Comparison of ENCODE assay signal across 24 cellular contexts in the genomic region with DNA sequence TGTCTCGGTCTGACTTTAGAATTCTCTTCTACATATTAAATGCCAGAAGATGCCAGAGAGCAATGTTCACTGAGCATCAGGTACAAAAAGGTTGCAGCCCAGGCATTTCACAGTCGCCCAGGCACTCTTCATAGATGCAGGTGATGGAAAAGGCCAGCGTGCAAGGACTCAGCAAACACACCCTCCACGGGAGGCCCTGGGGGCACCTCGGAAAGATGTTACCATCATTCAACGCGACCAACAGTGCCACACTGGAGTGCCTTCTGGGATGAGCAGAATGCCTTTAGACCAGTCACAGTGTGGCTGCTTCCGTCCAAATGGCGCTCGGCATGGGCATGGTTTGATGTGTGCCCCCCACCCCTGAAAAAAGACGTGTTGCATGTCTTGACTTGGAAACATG. TPM values are rescaled to one million over a fixed set of nuclear protein-coding genes. Genes with fewer than 3 reads are reported as not detected.
"Had no signal": no experiment of that assay in that cellular context is flagged by ENCODE, and none has a peak within 500 bp of the region (broad histone marks: within the 10 kb centered on the region; RNA-seq: fewer than 3 reads in every experiment).

No MANE protein-coding gene starts in this region.

- ATAC-seq: activated T-cell treated with anti-CD3 and anti-CD28 coated beads, Interleukin-2, amount 50 U/mL, for 72 hours; K562; Panc1; Right ventricle myocardium inferior; WTC11 had no signal

- H3K27ac Mint-ChIP-seq: activated CD4-positive, alpha-beta memory T cell treated with anti-CD3 and anti-CD28 coated beads for 36 hours; activated CD4-positive, alpha-beta T cell treated with anti-CD3 and anti-CD28 coated beads, Interleukin-2, amount 10 ng/mL, durations not matched to agents 24 days and 14 days; activated naive CD4-positive, alpha-beta T cell treated with anti-CD3 and anti-CD28 coated beads, Interleukin-2, amount 10 ng/mL, durations not matched to agents 7 days and 5 days; activated naive CD8-positive, alpha-beta T cell treated with anti-CD3 and anti-CD28 coated beads for 36 hours; activated T-cell treated with anti-CD3 and anti-CD28 coated beads, Interleukin-2, amount 50 U/mL, for 72 hours; activated T-helper 2 cell treated with anti-CD3 and anti-CD28 coated beads, Interferon-gamma antibody, Interleukin-2, Interleukin-4, amounts not matched to agents 10 μg/mL and 5 μg/mL and 100 μg/mL, durations not matched to agents 14 hours and 24 hours and 36 hours; T-helper 1 cell treated with Interleukin-12 subunit alpha and Interleukin-12 subunit beta and Interleukin-4 antibody, amounts not matched to agents 30 μg/mL and 1 μg/mL, for 36 hours; WTC11 had no signal

- H3K27me3 ChIP-seq: breast epithelium had no signal

- H3K4me3 Mint-ChIP-seq: activated CD4-positive, alpha-beta memory T cell treated with anti-CD3 and anti-CD28 coated beads for 36 hours; activated CD4-positive, alpha-beta T cell treated with anti-CD3 and anti-CD28 coated beads, Interleukin-2, amount 10 ng/mL, durations not matched to agents 24 days and 14 days; activated naive CD4-positive, alpha-beta T cell treated with anti-CD3 and anti-CD28 coated beads, Interleukin-2, amount 10 ng/mL, durations not matched to agents 7 days and 5 days; activated naive CD8-positive, alpha-beta T cell treated with anti-CD3 and anti-CD28 coated beads for 36 hours; activated T-cell treated with anti-CD3 and anti-CD28 coated beads, Interleukin-2, amount 50 U/mL, for 72 hours; T-helper 1 cell treated with Interleukin-12 subunit alpha and Interleukin-12 subunit beta and Interleukin-4 antibody, amounts not matched to agents 30 μg/mL and 1 μg/mL, for 36 hours; WTC11 had no signal

- H3K27me3 Mint-ChIP-seq: activated CD4-positive, alpha-beta memory T cell treated with anti-CD3 and anti-CD28 coated beads for 36 hours; activated CD4-positive, alpha-beta T cell treated with anti-CD3 and anti-CD28 coated beads, Interleukin-2, amount 10 ng/mL, durations not matched to agents 24 days and 14 days; activated naive CD4-positive, alpha-beta T cell treated with anti-CD3 and anti-CD28 coated beads, Interleukin-2, amount 10 ng/mL, durations not matched to agents 7 days and 5 days; activated naive CD8-positive, alpha-beta T cell treated with anti-CD3 and anti-CD28 coated beads for 36 hours had no signal

- H3K9me3 ChIP-seq: breast epithelium had no signal

- FAIRE-seq: K562 had no signal

- H3K27ac ChIP-seq: breast epithelium had no signal

- DNase-seq: activated CD4-positive, alpha-beta memory T cell treated with anti-CD3 and anti-CD28 coated beads for 36 hours; activated CD4-positive, alpha-beta T cell treated with anti-CD3 and anti-CD28 coated beads for 1 hour; activated CD4-positive, alpha-beta T cell treated with anti-CD3 and anti-CD28 coated beads, Interleukin-2, amount 10 ng/mL, durations not matched to agents 24 days and 14 days; activated gamma-delta T cell treated with Interleukin-2 at 50 U/mL for 16 hours; activated naive CD4-positive, alpha-beta T cell treated with anti-CD3 and anti-CD28 coated beads, Interleukin-2, amount 10 ng/mL, durations not matched to agents 7 days and 5 days; activated naive CD8-positive, alpha-beta T cell treated with anti-CD3 and anti-CD28 coated beads for 36 hours; activated T-cell treated with anti-CD3 and anti-CD28 coated beads, Interleukin-2, amount 50 U/mL, for 72 hours; caudate nucleus; Kasumi-1; NCI-H1105 treated with DMSO at 0.1 percent for 48 hours; NCI-H146; NCI-H187 treated with DMSO at 0.1 percent for 48 hours; NCI-H2081 treated with DMSO at 0.1 percent for 48 hours; NCI-H2171; NCI-H226; OCI-M1; RPMI8226 had no signal

- H3K36me3 Mint-ChIP-seq: activated CD4-positive, alpha-beta memory T cell treated with anti-CD3 and anti-CD28 coated beads for 36 hours; activated naive CD4-positive, alpha-beta T cell treated with anti-CD3 and anti-CD28 coated beads, Interleukin-2, amount 10 ng/mL, durations not matched to agents 7 days and 5 days; activated naive CD8-positive, alpha-beta T cell treated with anti-CD3 and anti-CD28 coated beads for 36 hours; WTC11 had no signal

- H3K36me3 ChIP-seq: breast epithelium had no signal

- H3K9me3 Mint-ChIP-seq: activated CD4-positive, alpha-beta memory T cell treated with anti-CD3 and anti-CD28 coated beads for 36 hours; activated CD4-positive, alpha-beta T cell treated with anti-CD3 and anti-CD28 coated beads, Interleukin-2, amount 10 ng/mL, durations not matched to agents 24 days and 14 days; activated naive CD4-positive, alpha-beta T cell treated with anti-CD3 and anti-CD28 coated beads, Interleukin-2, amount 10 ng/mL, durations not matched to agents 7 days and 5 days; activated naive CD8-positive, alpha-beta T cell treated with anti-CD3 and anti-CD28 coated beads for 36 hours; activated T-cell treated with anti-CD3 and anti-CD28 coated beads, Interleukin-2, amount 50 U/mL, for 72 hours; activated T-helper 2 cell treated with anti-CD3 and anti-CD28 coated beads, Interferon-gamma antibody, Interleukin-2, Interleukin-4, amounts not matched to agents 10 μg/mL and 5 μg/mL and 100 μg/mL, durations not matched to agents 14 hours and 24 hours and 36 hours; T-helper 1 cell treated with Interleukin-12 subunit alpha and Interleukin-12 subunit beta and Interleukin-4 antibody, amounts not matched to agents 30 μg/mL and 1 μg/mL, for 36 hours; WTC11 had no signal

- H3K4me3 ChIP-seq: breast epithelium, K562 had no signal

- H3K4me1 ChIP-seq: breast epithelium had no signal

RNA-seq across cellular contexts. Expression of a gene that starts 4.5 kb away (rescaled TPM):
- total RNA-seq: activated T-helper 2 cell treated with anti-CD3 and anti-CD28 coated beads, Interferon-gamma antibody, Interleukin-2, Interleukin-4, amounts not matched to agents 10 μg/mL and 5 μg/mL and 100 μg/mL, durations not matched to agents 14 hours and 24 hours and 36 hours had no signal
